ENCODE assay signal across 9 cellular contexts in the genomic region with DNA sequence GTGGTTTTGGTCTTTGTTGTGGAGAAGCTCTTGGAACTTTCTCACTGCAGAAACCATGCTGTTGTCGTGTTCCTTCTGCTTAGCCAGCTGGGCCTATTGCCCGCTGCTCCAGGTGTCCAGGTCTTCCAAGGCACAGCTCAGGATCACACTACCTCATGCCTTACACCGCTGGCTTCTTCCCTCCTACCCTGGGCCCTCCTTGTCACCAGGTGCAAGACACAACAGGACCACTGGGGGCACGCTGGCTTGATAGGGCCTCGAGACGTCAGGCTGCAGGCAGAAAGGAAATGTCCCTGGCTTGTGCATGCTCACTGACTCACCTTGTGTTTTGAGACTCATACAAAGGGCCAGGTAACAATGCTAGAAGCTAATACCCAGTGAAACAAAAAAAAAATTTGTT. TPM values are rescaled to one million over a fixed set of nuclear protein-coding genes. Genes with fewer than 3 reads are reported as not detected.
DNase-seq lines count a peak whose midpoint lies in the region; ATAC-seq, FAIRE-seq and TF ChIP-seq lines count a peak whose summit lies in the region.
"Had no signal": no experiment of that assay in that cellular context is flagged by ENCODE, and none has a peak within 500 bp of the region (broad histone marks: within the 10 kb centered on the region; RNA-seq: fewer than 3 reads in every experiment).

No MANE protein-coding gene starts in this region.

- ATAC-seq in CD4-positive, alpha-beta T cell (ENCODE audit: poor library complexity) = peak; percentile 44
- ATAC-seq in GM19324 (IDR thresholded peaks at IDR 0.05; ENCODE audit: low FRiP score, unreplicated experiment) (peak; percentile 70), HG03469 (IDR thresholded peaks at IDR 0.05; ENCODE audit: unreplicated experiment) (peak; percentile 89), GM21576 (IDR thresholded peaks at IDR 0.05; ENCODE audit: unreplicated experiment) (no peak), GM18505 (IDR thresholded peaks at IDR 0.05; ENCODE audit: unreplicated experiment) (no peak)

- H3K27me3 Mint-ChIP-seq in CD4-positive, alpha-beta T cell = peaks cover 29% of the 10 kb centered on the region

- peaks cover 5% of the 10 kb centered on the region for H3K27me3 ChIP-seq in CD4-positive, alpha-beta T cell (ENCODE audit: control insufficient read depth, insufficient read depth, low read length)
- H3K27me3 ChIP-seq in bronchial epithelial cell (ENCODE audit: control insufficient read depth, insufficient read depth, low read length) (no peaks in the 10 kb centered on the region), MG63 (no peaks in the 10 kb centered on the region)

- TF ChIP-seq CTCF in CD4-positive, alpha-beta T cell (IDR thresholded peaks at IDR 0.05) = no peak
- peak; percentile 5 for TF ChIP-seq CTCF in bronchial epithelial cell (IDR thresholded peaks at IDR 0.05; ENCODE audit: insufficient read depth, low read length, severe bottlenecking)

- H3K4me1 Mint-ChIP-seq in CD4-positive, alpha-beta T cell (ENCODE audit: low read depth) = no peaks in the 10 kb centered on the region

- H3K9me3 Mint-ChIP-seq in CD4-positive, alpha-beta T cell = no peaks in the 10 kb centered on the region

- intact Hi-C loops in CD4-positive, alpha-beta T cell (cut with DNase I, micrococcal nuclease) = no loop called here

- no peak for DNase-seq in CD4-positive, alpha-beta T cell
- DNase-seq in bronchial epithelial cell (ENCODE audit: low read depth) (peak; percentile 52), MG63 (no peak)
- no peak for DNase-seq in NK-92 treated with Interleukin-12 subunit alpha and Interleukin-12 subunit beta, amount 100 ng/mL, for 24 hours (lab: John Stamatoyannopoulos, UW)
- DNase-seq: glutamatergic neuron had no signal

- CTCF ChIA-PET in CD4-positive, alpha-beta T cell (lab: Charles Lee) = no interaction called here

- no peak overlapping the region for H3K4me3 Mint-ChIP-seq in CD4-positive, alpha-beta T cell

- H3K27ac Mint-ChIP-seq in CD4-positive, alpha-beta T cell = no peak overlapping the region

- POLR2A ChIA-PET in CD4-positive, alpha-beta T cell (lab: Charles Lee) = no interaction called here

- no peak for FAIRE-seq in bronchial epithelial cell (lab: Jason Lieb, UNC)

- TF ChIP-seq POLR2A in GM18505 (IDR thresholded peaks at IDR 0.05; ENCODE audit: borderline replicate concordance, extremely low read depth, insufficient read depth, insufficient read length) = no peak

- no peaks in the 10 kb centered on the region for H3K9me3 ChIP-seq in CD4-positive, alpha-beta T cell (ENCODE audit: control insufficient read depth, low read length)
- H3K9me3 ChIP-seq in MG63 = no peaks in the 10 kb centered on the region

- H3K4me3 ChIP-seq in bronchial epithelial cell (ENCODE audit: low read depth, low read length) (no peak overlapping the region), MG63 (no peak overlapping the region)

- no peaks in the 10 kb centered on the region for H3K36me3 ChIP-seq in bronchial epithelial cell (ENCODE audit: control insufficient read depth, insufficient read depth, low read length)
- no peaks in the 10 kb centered on the region for H3K36me3 ChIP-seq in MG63

- H3K27ac ChIP-seq in CD4-positive, alpha-beta T cell (ENCODE audit: low read depth, low read length) = no peak overlapping the region

- H3K36me3 Mint-ChIP-seq in CD4-positive, alpha-beta T cell (ENCODE audit: low read depth) = no peaks in the 10 kb centered on the region

RNA-seq across cellular contexts. Expression of gene PAQR9, which starts 32.3 kb away (rescaled TPM):
- not detected for total RNA-seq in CD4-positive, alpha-beta T cell
- total RNA-seq in bronchial epithelial cell = not detected in 2 replicates
- total RNA-seq in MG63 (2014; rRNA removed; shearing (Covaris generic); ENCODE audit: low replicate concordance) = 0.66 and 2.5 TPM in 2 replicates

RNA-seq across cellular contexts. Expression of gene PCOLCE2, which starts 42.3 kb away (rescaled TPM):
- total RNA-seq in CD4-positive, alpha-beta T cell = not detected
- total RNA-seq in bronchial epithelial cell = 0.38 and 1.1 TPM in 2 replicates
- 150 and 205 TPM in 2 replicates for total RNA-seq in MG63 (2014; rRNA removed; shearing (Covaris generic); ENCODE audit: low replicate concordance)

Comparison
In these comparisons a context has a peak if more than half of its experiments do, and no peak if none do; other contexts are left out.
1. ATAC-seq: peak in CD4-positive, alpha-beta T cell (single experiment), GM19324 (single experiment) and HG03469 (single experiment); none in GM21576 (single experiment) and GM18505 (single experiment).
2. RNA of gene PCOLCE2, which starts 42.3 kb away (total RNA-seq): 150 to 205 TPM in MG63; 0.38 to 1.1 TPM in bronchial epithelial cell and not detected in CD4-positive, alpha-beta T cell; every median in the first group is over 10 times any median in the second.